11 cellular contexts compared by ENCODE assay signal in the genomic region with DNA sequence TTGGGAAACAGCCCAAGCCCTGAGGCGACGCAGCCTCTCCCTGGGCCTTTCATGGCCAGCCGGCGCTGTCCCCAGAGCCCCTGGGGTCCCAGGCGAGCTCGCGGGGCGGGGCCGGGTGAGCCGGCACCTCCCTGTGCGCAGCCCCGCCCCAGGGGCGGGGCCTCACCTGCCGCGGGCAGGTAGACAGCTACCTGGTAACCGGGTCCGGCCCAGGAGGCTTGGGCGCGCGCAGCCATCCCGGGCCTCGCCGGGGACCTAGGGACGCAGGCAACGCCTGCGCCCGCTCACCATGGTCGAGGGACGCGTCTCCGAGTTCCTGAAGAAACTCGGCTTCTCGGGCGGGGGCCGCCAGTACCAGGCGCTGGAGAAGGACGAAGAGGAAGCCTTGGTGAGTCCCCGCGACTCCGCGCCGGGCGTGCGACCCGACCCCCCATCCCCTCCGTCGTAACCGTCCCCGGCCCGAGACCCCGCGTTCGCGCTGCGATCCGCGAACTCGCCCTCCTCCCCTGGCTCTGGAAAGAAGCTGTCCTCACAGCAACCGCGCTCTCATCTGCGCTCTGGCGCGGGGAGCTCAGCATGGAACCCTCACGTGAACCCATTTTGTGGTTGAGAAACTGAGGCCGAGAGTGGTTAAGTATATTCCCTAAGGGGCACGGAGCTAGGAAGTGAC. TPM values are rescaled to one million over a fixed set of nuclear protein-coding genes. Genes with fewer than 3 reads are reported as not detected.
DNase-seq lines count a peak whose midpoint lies in the region; TF ChIP-seq lines count a peak whose summit lies in the region.
"Had no signal": no experiment of that assay in that cellular context is flagged by ENCODE, and none has a peak within 500 bp of the region (broad histone marks: within the 10 kb centered on the region; RNA-seq: fewer than 3 reads in every experiment).

Gene ATP2C2 (plus strand): TSS at position 212 of the 670 bp plus-strand sequence. CDS start 78 bp downstream, at position 290.

- H3K9me3 Mint-ChIP-seq in CD14-positive monocyte: peaks cover 0 to 12% (median 3%) of the 10 kb centered on the region in 7 donors
- no peaks in the 10 kb centered on the region for H3K9me3 Mint-ChIP-seq in T-helper 2 cell treated with Interferon-gamma antibody and Interleukin-4, amounts not matched to agents 5 μg/mL and 100 μg/mL, for 36 hours

- H3K27ac ChIP-seq in dorsolateral prefrontal cortex (peak within 1 kb of the TSS in 2 of 59 donors; percentile 1 to 36), WERI-Rb-1 (no peak within 1 kb of the TSS)

- intact Hi-C loops in CD14-positive monocyte (cut with micrococcal nuclease) (no loop called here), dorsolateral prefrontal cortex (cut with DNase I) (no loop called here)

- H3K4me3 ChIP-seq in dorsolateral prefrontal cortex (peak within 1 kb of the TSS; percentile 16 to 68 (median 51)), MG63 (no peak within 1 kb of the TSS), WERI-Rb-1 (ENCODE audit: low read depth, low read length) (no peak within 1 kb of the TSS)

- TF ChIP-seq CTCF in CD14-positive monocyte (IDR thresholded peaks at IDR 0.05) (no peak), dorsolateral prefrontal cortex (IDR thresholded peaks at IDR 0.05 in 54 of 56, conservative IDR thresholded peaks at IDR 0.05 in 2 of 56; ENCODE audit: low read depth in 1 of 56, partially characterized antibody in 56 of 56) (no peak), WERI-Rb-1 (IDR thresholded peaks at IDR 0.05; ENCODE audit: low read depth, low read length) (no peak)

- H3K9me3 ChIP-seq in MG63 (no peaks in the 10 kb centered on the region), WERI-Rb-1 (ENCODE audit: severe bottlenecking) (no peaks in the 10 kb centered on the region)

- DNase-seq in CD14-positive monocyte (ENCODE audit: low spot score): no peak
- DNase-seq in NCI-H1105 (lab: John Stamatoyannopoulos, UW): peak; percentile 8
- DNase-seq in dorsolateral prefrontal cortex: no peak
- DNase-seq in mucosa of gallbladder (ENCODE audit: low spot score): peak; percentile 59
- DNase-seq in MG63: no peak
- DNase-seq in T-helper 2 cell treated with Interferon-gamma antibody and Interleukin-4, amounts not matched to agents 5 μg/mL and 100 μg/mL, for 36 hours (ENCODE audit: low spot score): no peak
- no peak for DNase-seq in WERI-Rb-1
- DNase-seq in NCI-H82 treated with DMSO at 0.1 percent for 48 hours (lab: John Stamatoyannopoulos, UW; ENCODE audit: unreplicated experiment): no peak
- DNase-seq: EL, SW 1271 had no signal

- H3K36me3 ChIP-seq in MG63: no peaks in the 10 kb centered on the region
- H3K36me3 ChIP-seq in WERI-Rb-1: no peaks in the 10 kb centered on the region

- peak within 1 kb of the TSS; percentile 31 to 86 for H3K4me3 Mint-ChIP-seq in CD14-positive monocyte
- H3K4me3 Mint-ChIP-seq in T-helper 2 cell treated with Interferon-gamma antibody and Interleukin-4, amounts not matched to agents 5 μg/mL and 100 μg/mL, for 36 hours: no peak within 1 kb of the TSS

- no peak within 1 kb of the TSS for H3K27ac Mint-ChIP-seq in CD14-positive monocyte
- H3K27ac Mint-ChIP-seq in T-helper 2 cell treated with Interferon-gamma antibody and Interleukin-4, amounts not matched to agents 5 μg/mL and 100 μg/mL, for 36 hours: no peak within 1 kb of the TSS

- H3K27me3 ChIP-seq in dorsolateral prefrontal cortex (peaks cover 0 to 21% (median 8%) of the 10 kb centered on the region in 45 donors), MG63 (peaks cover 15% of the 10 kb centered on the region), WERI-Rb-1 (ENCODE audit: insufficient read depth, low read depth, severe bottlenecking) (no peaks in the 10 kb centered on the region)

- peaks cover 13% of the 10 kb centered on the region for H3K4me1 Mint-ChIP-seq in CD14-positive monocyte
- peaks cover 8% of the 10 kb centered on the region for H3K4me1 Mint-ChIP-seq in T-helper 2 cell treated with Interferon-gamma antibody and Interleukin-4, amounts not matched to agents 5 μg/mL and 100 μg/mL, for 36 hours (ENCODE audit: low read depth)

- peaks cover 55 to 71% (median 69%) of the 10 kb centered on the region in 3 donors for H3K27me3 Mint-ChIP-seq in CD14-positive monocyte (ENCODE audit: low read depth in 3 of 3)
- peaks cover 55% of the 10 kb centered on the region for H3K27me3 Mint-ChIP-seq in T-helper 2 cell treated with Interferon-gamma antibody and Interleukin-4, amounts not matched to agents 5 μg/mL and 100 μg/mL, for 36 hours (ENCODE audit: low read depth)

- peaks cover 0 to 4% of the 10 kb centered on the region in 2 donors for H3K36me3 Mint-ChIP-seq in CD14-positive monocyte
- H3K36me3 Mint-ChIP-seq in T-helper 2 cell treated with Interferon-gamma antibody and Interleukin-4, amounts not matched to agents 5 μg/mL and 100 μg/mL, for 36 hours (ENCODE audit: low read depth): no peaks in the 10 kb centered on the region

RNA-seq across cellular contexts. Expression of gene ATP2C2, which starts in this region (rescaled TPM):
- not detected for polyA plus RNA-seq in CD14-positive monocyte
- total RNA-seq in dorsolateral prefrontal cortex (10 to 100 TPM in 41 of 120 experiments, 1 to 10 TPM in 79; 2.8 to 17.6 (median 8.8) TPM), mucosa of gallbladder (62.8 TPM)
- total RNA-seq in MG63 (2014; rRNA removed; shearing (Covaris generic); ENCODE audit: low replicate concordance): not detected in 2 replicates
- total RNA-seq: HT1080 had no signal

Comparison
In these comparisons a context has a peak if more than half of its experiments do, and no peak if none do; other contexts are left out.
1. DNase-seq: peak in NCI-H1105 (single experiment) and mucosa of gallbladder (single experiment); none in CD14-positive monocyte (single experiment), dorsolateral prefrontal cortex (0 of 10), MG63 (single experiment), T-helper 2 cell treated with Interferon-gamma antibody and Interleukin-4, amounts not matched to agents 5 μg/mL and 100 μg/mL, for 36 hours (single experiment), WERI-Rb-1 (single experiment) and NCI-H82 treated with DMSO at 0.1 percent for 48 hours (single experiment).
2. H3K4me3 ChIP-seq: peak in dorsolateral prefrontal cortex (59 of 59); none in MG63 (single experiment) and WERI-Rb-1 (single experiment).